Comparison of ENCODE assay signal across 1 cellular context in the genomic region with DNA sequence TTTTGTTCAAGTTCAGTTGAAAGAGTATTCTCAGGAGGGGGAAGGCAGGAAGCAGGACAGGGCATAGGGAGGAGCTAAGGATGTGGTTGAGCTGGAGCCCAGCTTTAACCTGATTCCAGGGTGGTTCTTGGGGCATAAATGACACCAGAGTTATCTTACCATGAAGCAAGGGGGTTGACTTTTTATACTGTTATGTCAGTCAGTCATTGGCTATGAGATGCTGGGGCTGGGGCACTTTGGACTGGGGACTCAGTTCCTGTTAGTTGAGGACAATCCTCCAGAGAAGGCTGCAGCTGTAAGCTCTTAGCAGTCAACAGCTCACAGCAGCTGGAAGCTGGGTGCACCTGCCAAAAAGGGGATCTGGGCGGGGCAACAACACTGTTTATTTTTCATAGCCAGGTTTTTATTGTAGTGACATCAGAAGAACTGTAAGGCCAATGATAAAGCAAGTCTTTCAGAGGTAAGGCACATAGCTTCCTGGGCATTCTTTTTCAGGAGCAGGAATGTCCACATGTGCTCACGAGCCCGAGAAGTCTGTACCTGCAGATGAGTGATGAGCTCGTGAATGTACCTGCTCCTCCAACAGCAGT.
TF ChIP-seq lines count a peak whose summit lies in the region.

No MANE protein-coding gene starts in this region.

TF ChIP-seq in GM23338, 12 proteins besides CTCF, POLR2A, EP300 and RAD21 (continued from another document):
- TF ChIP-seq, protein P1, sequence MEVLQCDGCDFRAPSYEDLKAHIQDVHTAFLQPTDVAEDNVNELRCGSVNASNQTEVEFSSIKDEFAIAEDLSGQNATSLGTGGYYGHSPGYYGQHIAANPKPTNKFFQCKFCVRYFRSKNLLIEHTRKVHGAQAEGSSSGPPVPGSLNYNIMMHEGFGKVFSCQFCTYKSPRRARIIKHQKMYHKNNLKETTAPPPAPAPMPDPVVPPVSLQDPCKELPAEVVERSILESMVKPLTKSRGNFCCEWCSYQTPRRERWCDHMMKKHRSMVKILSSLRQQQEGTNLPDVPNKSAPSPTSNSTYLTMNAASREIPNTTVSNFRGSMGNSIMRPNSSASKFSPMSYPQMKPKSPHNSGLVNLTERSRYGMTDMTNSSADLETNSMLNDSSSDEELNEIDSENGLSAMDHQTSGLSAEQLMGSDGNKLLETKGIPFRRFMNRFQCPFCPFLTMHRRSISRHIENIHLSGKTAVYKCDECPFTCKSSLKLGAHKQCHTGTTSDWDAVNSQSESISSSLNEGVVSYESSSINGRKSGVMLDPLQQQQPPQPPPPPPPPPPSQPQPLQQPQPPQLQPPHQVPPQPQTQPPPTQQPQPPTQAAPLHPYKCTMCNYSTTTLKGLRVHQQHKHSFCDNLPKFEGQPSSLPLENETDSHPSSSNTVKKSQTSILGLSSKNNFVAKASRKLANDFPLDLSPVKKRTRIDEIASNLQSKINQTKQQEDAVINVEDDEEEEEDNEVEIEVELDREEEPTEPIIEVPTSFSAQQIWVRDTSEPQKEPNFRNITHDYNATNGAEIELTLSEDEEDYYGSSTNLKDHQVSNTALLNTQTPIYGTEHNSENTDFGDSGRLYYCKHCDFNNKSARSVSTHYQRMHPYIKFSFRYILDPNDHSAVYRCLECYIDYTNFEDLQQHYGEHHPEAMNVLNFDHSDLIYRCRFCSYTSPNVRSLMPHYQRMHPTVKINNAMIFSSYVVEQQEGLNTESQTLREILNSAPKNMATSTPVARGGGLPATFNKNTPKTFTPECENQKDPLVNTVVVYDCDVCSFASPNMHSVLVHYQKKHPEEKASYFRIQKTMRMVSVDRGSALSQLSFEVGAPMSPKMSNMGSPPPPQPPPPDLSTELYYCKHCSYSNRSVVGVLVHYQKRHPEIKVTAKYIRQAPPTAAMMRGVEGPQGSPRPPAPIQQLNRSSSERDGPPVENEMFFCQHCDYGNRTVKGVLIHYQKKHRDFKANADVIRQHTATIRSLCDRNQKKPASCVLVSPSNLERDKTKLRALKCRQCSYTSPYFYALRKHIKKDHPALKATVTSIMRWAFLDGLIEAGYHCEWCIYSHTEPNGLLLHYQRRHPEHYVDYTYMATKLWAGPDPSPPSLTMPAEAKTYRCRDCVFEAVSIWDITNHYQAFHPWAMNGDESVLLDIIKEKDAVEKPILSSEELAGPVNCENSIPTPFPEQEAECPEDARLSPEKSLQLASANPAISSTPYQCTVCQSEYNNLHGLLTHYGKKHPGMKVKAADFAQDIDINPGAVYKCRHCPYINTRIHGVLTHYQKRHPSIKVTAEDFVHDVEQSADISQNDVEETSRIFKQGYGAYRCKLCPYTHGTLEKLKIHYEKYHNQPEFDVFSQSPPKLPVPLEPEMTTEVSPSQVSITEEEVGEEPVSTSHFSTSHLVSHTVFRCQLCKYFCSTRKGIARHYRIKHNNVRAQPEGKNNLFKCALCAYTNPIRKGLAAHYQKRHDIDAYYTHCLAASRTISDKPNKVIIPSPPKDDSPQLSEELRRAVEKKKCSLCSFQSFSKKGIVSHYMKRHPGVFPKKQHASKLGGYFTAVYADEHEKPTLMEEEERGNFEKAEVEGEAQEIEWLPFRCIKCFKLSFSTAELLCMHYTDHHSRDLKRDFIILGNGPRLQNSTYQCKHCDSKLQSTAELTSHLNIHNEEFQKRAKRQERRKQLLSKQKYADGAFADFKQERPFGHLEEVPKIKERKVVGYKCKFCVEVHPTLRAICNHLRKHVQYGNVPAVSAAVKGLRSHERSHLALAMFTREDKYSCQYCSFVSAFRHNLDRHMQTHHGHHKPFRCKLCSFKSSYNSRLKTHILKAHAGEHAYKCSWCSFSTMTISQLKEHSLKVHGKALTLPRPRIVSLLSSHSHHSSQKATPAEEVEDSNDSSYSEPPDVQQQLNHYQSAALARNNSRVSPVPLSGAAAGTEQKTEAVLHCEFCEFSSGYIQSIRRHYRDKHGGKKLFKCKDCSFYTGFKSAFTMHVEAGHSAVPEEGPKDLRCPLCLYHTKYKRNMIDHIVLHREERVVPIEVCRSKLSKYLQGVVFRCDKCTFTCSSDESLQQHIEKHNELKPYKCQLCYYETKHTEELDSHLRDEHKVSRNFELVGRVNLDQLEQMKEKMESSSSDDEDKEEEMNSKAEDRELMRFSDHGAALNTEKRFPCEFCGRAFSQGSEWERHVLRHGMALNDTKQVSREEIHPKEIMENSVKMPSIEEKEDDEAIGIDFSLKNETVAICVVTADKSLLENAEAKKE (CRISPR knock-in tag; IDR thresholded peaks at IDR 0.05) = no peak
TF ChIP-seq in GM23338: peak in this region for 0.
